Comparison of ENCODE assay signal across 15 cellular contexts in the genomic region with DNA sequence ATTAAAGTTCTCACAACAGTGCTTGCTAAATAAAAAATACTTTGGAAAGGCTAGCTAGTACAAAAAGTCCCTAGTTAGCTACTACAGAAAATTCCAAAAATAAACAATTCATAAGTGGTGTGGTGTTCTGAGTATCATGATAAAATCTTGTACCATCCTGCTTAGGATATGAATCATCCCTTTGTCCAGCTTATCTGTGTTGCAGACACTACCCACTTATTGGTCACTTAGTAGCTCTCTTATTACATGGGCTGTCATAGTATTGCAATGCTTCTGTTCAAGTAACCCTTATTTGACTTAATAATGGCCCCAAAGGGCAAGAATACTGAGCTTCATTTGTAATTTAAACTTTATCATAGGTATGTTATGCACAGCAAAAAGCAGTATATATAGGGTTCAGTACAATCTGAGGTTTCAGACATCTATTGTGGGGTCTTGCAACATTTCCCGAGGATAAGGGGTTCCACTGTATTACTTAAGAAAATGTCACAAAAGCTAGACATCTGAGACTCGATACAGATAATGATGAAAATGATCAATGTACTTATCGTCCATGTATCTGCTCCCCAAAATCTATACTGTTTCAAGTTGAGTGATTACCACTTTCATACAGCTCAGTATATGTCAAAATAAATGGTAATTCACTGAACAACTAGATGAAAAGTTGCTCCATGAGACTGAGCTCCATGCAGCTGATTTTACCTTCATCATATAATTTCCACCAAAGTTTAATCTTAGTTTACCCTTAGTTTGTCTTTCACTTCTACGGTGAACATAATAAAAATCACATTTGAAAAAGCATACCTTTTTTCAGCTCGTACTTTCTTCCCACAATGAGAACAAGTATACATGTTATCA.
DNase-seq lines count a peak whose midpoint lies in the region; ATAC-seq and TF ChIP-seq lines count a peak whose summit lies in the region.
"Had no signal": no experiment of that assay in that cellular context is flagged by ENCODE, and none has a peak within 500 bp of the region (broad histone marks: within the 10 kb centered on the region; RNA-seq: fewer than 3 reads in every experiment).

No MANE protein-coding gene starts in this region.

- ATAC-seq in HG03045 (IDR thresholded peaks at IDR 0.05; ENCODE audit: unreplicated experiment), result no peak

- H3K4me3 ChIP-seq in choroid plexus epithelial cell (ENCODE audit: low read depth, low read length) (no peak overlapping the region), mesodermal cell (ENCODE audit: extremely low read depth, insufficient read depth, low read length, poor library complexity, severe bottlenecking) (no peak overlapping the region), ovary (no peak overlapping the region), thyroid gland (replicated peaks in 1 of 3) (no peak overlapping the region)

- WGBS in mesodermal cell (ENCODE audit: insufficient coverage in 2 of 2), 2 experiments, result 90 to 97% methylated on average over 3 to 5 of the region's 5 CpGs
- 93 to 95% (median 94%) methylated on average over 5 of the region's 5 CpGs for WGBS in ovary, 3 donors
- 97 to 98% methylated on average over 5 of the region's 5 CpGs for WGBS in thyroid gland, 2 donors

- H3K27ac ChIP-seq in mesodermal cell (ENCODE audit: low read depth, low read length, severe bottlenecking) (peak overlapping the region; percentile 80), ovary (no peak overlapping the region), thyroid gland (no peak overlapping the region)
- H3K27ac ChIP-seq: WERI-Rb-1 had no signal

- TF ChIP-seq EP300 in ovary (IDR thresholded peaks at IDR 0.05), result no peak

- peaks cover 9% of the 10 kb centered on the region for H3K4me1 ChIP-seq in mesodermal cell (ENCODE audit: control insufficient read depth, insufficient read depth, low read length, poor library complexity, severe bottlenecking)
- H3K4me1 ChIP-seq in ovary (ENCODE audit: insufficient read depth), result no peaks in the 10 kb centered on the region
- no peaks in the 10 kb centered on the region for H3K4me1 ChIP-seq in thyroid gland

- TF ChIP-seq CTCF in choroid plexus epithelial cell (conservative IDR thresholded peaks at IDR 0.05; ENCODE audit: low read depth, low read length), result no peak
- no peak for TF ChIP-seq CTCF in ovary (IDR thresholded peaks at IDR 0.05)
- no peak for TF ChIP-seq CTCF in thyroid gland (IDR thresholded peaks at IDR 0.05)

- no peaks in the 10 kb centered on the region for H3K9me3 ChIP-seq in mesodermal cell (ENCODE audit: control insufficient read depth, low read length)
- H3K9me3 ChIP-seq in ovary, result no peaks in the 10 kb centered on the region
- no peaks in the 10 kb centered on the region for H3K9me3 ChIP-seq in thyroid gland

- H3K36me3 ChIP-seq in mesodermal cell (ENCODE audit: control insufficient read depth, insufficient read depth, low read length) (peaks cover 43% of the 10 kb centered on the region), ovary (no peaks in the 10 kb centered on the region), thyroid gland (peaks cover 18 to 22% of the 10 kb centered on the region in 2 donors)

- DNase-seq in Caki2 (ENCODE audit: low read depth) (peak; percentile 26), M059J (ENCODE audit: low read depth) (peak; percentile 85), choroid plexus epithelial cell (ENCODE audit: low read depth) (peak; percentile 79), ovary (no peak), DMS 273 (lab: John Stamatoyannopoulos, UW; ENCODE audit: unreplicated experiment) (no peak), thyroid gland (no peak)
- DNase-seq: activated naive CD4-positive, alpha-beta T cell treated with anti-CD3 and anti-CD28 coated beads for 36 hours; DND-41; effector memory CD4-positive, alpha-beta T cell; H7; NCI-H1417; posterior cingulate gyrus; WERI-Rb-1 had no signal

- TF ChIP-seq POLR2A in ovary (IDR thresholded peaks at IDR 0.05) (no peak), thyroid gland (IDR thresholded peaks at IDR 0.05) (no peak)

- no peaks in the 10 kb centered on the region for H3K27me3 ChIP-seq in ovary
- no peaks in the 10 kb centered on the region for H3K27me3 ChIP-seq in thyroid gland

- intact Hi-C loops in ovary (cut with DNase I), result no loop called here
- intact Hi-C loops in thyroid gland (cut with DNase I), result no loop called here

- in situ Hi-C loops in Caki2 (cut with HindIII; ENCODE audit: low pct_unique_long_range_greater_than_20kb, low sequenced_read_pairs), result no loop called here

Comparison
In these comparisons a context has a peak if more than half of its experiments do, and no peak if none do; other contexts are left out.
1. DNase-seq: peak in Caki2 (single experiment), M059J (single experiment) and choroid plexus epithelial cell (single experiment); none in ovary (0 of 5), DMS 273 (single experiment) and thyroid gland (0 of 2).